2 cellular contexts compared by ENCODE assay signal in genomic region chr2:195471807-195472206, GRCh38.
TF ChIP-seq lines count a peak whose summit lies in the region.

No MANE protein-coding gene starts in this region.

TF ChIP-seq in IMR-90, 13 proteins besides CTCF, POLR2A, EP300 and RAD21 (continued from another document):
- TF ChIP-seq, protein P1, sequence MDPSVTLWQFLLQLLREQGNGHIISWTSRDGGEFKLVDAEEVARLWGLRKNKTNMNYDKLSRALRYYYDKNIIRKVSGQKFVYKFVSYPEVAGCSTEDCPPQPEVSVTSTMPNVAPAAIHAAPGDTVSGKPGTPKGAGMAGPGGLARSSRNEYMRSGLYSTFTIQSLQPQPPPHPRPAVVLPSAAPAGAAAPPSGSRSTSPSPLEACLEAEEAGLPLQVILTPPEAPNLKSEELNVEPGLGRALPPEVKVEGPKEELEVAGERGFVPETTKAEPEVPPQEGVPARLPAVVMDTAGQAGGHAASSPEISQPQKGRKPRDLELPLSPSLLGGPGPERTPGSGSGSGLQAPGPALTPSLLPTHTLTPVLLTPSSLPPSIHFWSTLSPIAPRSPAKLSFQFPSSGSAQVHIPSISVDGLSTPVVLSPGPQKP (IDR thresholded peaks at IDR 0.05; ENCODE audit: borderline replicate concordance, low read depth, low read length) = no peak

TF ChIP-seq in K562, 482 proteins besides CTCF, POLR2A, EP300 and RAD21 (continued from another document):
- TF ChIP-seq CEBPB (tag; IDR thresholded peaks at IDR 0.05) (peak; percentile 80), DPF2 (IDR thresholded peaks at IDR 0.05) (0 out of 2 replicates have a peak, but pooled peaks have one; percentile 13), ARID1B (IDR thresholded peaks at IDR 0.05) (peak; percentile 38; the same call in 1 of the 2 replicates), CEBPG (CRISPR knock-in tag; IDR thresholded peaks at IDR 0.05) (peak; percentile 64), CEBPG (tag; conservative IDR thresholded peaks at IDR 0.05 in 1 of 2, IDR thresholded peaks at IDR 0.05 in 1 of 2) (peak; percentile 70 to 82), BDP1 (IDR thresholded peaks at IDR 0.05; ENCODE audit: insufficient read depth, insufficient read length) (no peak), NCOA4 (IDR thresholded peaks at IDR 0.05; ENCODE audit: partially characterized antibody) (no peak), ZNF780A (CRISPR knock-in tag; IDR thresholded peaks at IDR 0.05) (no peak)
TF ChIP-seq in K562: peak in this region for 8.
